ENCODE assay signal across 8 cellular contexts in genomic region chr21:36134820-36135390, GRCh38. TPM values are rescaled to one million over a fixed set of nuclear protein-coding genes. Genes with fewer than 3 reads are reported as not detected.
DNase-seq lines count a peak whose midpoint lies in the region; ATAC-seq and TF ChIP-seq lines count a peak whose summit lies in the region.

Gene CBR3 (plus strand): TSS chr21:36135079. CDS start chr21:36135193, 114 bp downstream.

- WGBS in esophagus, 2 donors, result 0 to 1% methylated on average over 53 of the region's 53 CpGs

- no peaks in the 10 kb centered on the region for H3K9me2 ChIP-seq in DOHH2 (replicated peaks; ENCODE audit: control insufficient read depth, low read length)

- H3K27me3 ChIP-seq in DOHH2 (ENCODE audit: control insufficient read depth, low read length) (peaks cover 62% of the 10 kb centered on the region), esophagus (ENCODE audit: control insufficient read depth in 1 of 2, insufficient read depth in 2 of 2, low read length in 2 of 2) (no peaks in the 10 kb centered on the region), muscle layer of duodenum (ENCODE audit: low read depth, low read length) (no peaks in the 10 kb centered on the region)

- no peaks in the 10 kb centered on the region for H3K36me3 ChIP-seq in DOHH2 (ENCODE audit: control insufficient read depth, low read length)
- H3K36me3 ChIP-seq in esophagus (ENCODE audit: control insufficient read depth in 2 of 2, insufficient read depth in 2 of 2, low read length in 1 of 2), result no peaks in the 10 kb centered on the region
- H3K36me3 ChIP-seq in muscle layer of duodenum (ENCODE audit: control insufficient read depth in 1 of 2, insufficient read depth in 2 of 2, low read length in 2 of 2), result peaks cover 0 to 3% of the 10 kb centered on the region in 2 donors

- peak within 1 kb of the TSS; percentile 65 for H3K4me3 ChIP-seq in DOHH2 (ENCODE audit: low read length)
- H3K4me3 ChIP-seq in NB4 (ENCODE audit: low read depth, low read length), result peak within 1 kb of the TSS; percentile 65
- peak within 1 kb of the TSS; percentile 66 to 81 for H3K4me3 ChIP-seq in esophagus (ENCODE audit: low read depth in 1 of 2, low read length in 2 of 2)
- H3K4me3 ChIP-seq in muscle layer of duodenum (ENCODE audit: low read depth in 1 of 2, low read length in 2 of 2), result peak within 1 kb of the TSS; percentile 83 to 96

- no peak within 1 kb of the TSS for H3K27ac ChIP-seq in DOHH2 (ENCODE audit: low read depth, low read length)
- H3K27ac ChIP-seq in esophagus (ENCODE audit: low read depth in 2 of 2, low read length in 1 of 2), result peak within 1 kb of the TSS; percentile 96 to 98
- peak within 1 kb of the TSS; percentile 86 for H3K27ac ChIP-seq in muscle layer of duodenum (ENCODE audit: low read length)
- peak within 1 kb of the TSS; percentile 67 for H3K27ac ChIP-seq in substantia nigra (ENCODE audit: low read depth, low read length, poor library complexity, severe bottlenecking)

- no peak for TF ChIP-seq POLR2A in NB4 (IDR thresholded peaks at IDR 0.05; ENCODE audit: extremely low read depth, insufficient read length)

- H4K20me1 ChIP-seq in DOHH2 (ENCODE audit: control insufficient read depth, insufficient read depth, low read depth, low read length), result no peaks in the 10 kb centered on the region

- H3K4me1 ChIP-seq in DOHH2 (ENCODE audit: control insufficient read depth, low read length) (peaks cover 20% of the 10 kb centered on the region), esophagus (ENCODE audit: control insufficient read depth in 2 of 2, insufficient read depth in 2 of 2, low read length in 1 of 2) (peaks cover 0 to 11% of the 10 kb centered on the region in 2 donors), muscle layer of duodenum (ENCODE audit: control insufficient read depth in 1 of 2, insufficient read depth in 2 of 2, low read length in 2 of 2) (peaks cover 7 to 11% of the 10 kb centered on the region in 2 donors)

- H3K4me2 ChIP-seq in DOHH2 (ENCODE audit: low read length), result peak within 1 kb of the TSS; percentile 59

- H3K9me3 ChIP-seq in DOHH2 (ENCODE audit: control insufficient read depth, insufficient read depth, low read length) (no peaks in the 10 kb centered on the region), esophagus (ENCODE audit: control insufficient read depth in 2 of 2, insufficient read depth in 1 of 2, low read depth in 1 of 2, low read length in 1 of 2) (peaks cover 0 to 2% of the 10 kb centered on the region in 2 donors), muscle layer of duodenum (ENCODE audit: control insufficient read depth in 1 of 2, low read length in 2 of 2) (no peaks in the 10 kb centered on the region)

- TF ChIP-seq CTCF in DOHH2 (IDR thresholded peaks at IDR 0.05; ENCODE audit: low read depth, low read length, poor library complexity, severe bottlenecking), result no peak
- TF ChIP-seq CTCF in NB4 (IDR thresholded peaks at IDR 0.05; ENCODE audit: low read depth, low read length), result no peak

- no peaks in the 10 kb centered on the region for H3K79me2 ChIP-seq in DOHH2 (ENCODE audit: control insufficient read depth, low read length)

- ATAC-seq in GM18519 (IDR thresholded peaks at IDR 0.05; ENCODE audit: low FRiP score, unreplicated experiment), result no peak
- no peak for ATAC-seq in GM19395 (IDR thresholded peaks at IDR 0.05; ENCODE audit: unreplicated experiment)

- DNase-seq in NB4 (ENCODE audit: low read depth), result peak; percentile 49
- peak; percentile 38 for DNase-seq in activated T-cell treated with anti-CD3 and anti-CD28 coated beads for 4 hours
- DNase-seq in substantia nigra (lab: John Stamatoyannopoulos, UW), result peak in 24 of 49 donors; percentile 27 to 92 (median 54)

- H3F3A ChIP-seq in DOHH2 (ENCODE audit: control insufficient read depth, insufficient read depth), result no peaks in the 10 kb centered on the region

RNA-seq across cellular contexts. Expression of gene CBR3, which starts in this region (rescaled TPM):
- 10 to 100 TPM; 55.8 to 77.1 TPM for polyA plus RNA-seq in esophagus
